In genomic region chr4:152535236-152535902, GRCh38 we compare ENCODE assay signal across 8 cellular contexts. TPM values are rescaled to one million over a fixed set of nuclear protein-coding genes. Genes with fewer than 3 reads are reported as not detected.
DNase-seq lines count a peak whose midpoint lies in the region; ATAC-seq and TF ChIP-seq lines count a peak whose summit lies in the region.

No MANE protein-coding gene starts in this region.

- H3K9me3 ChIP-seq in trophoblast cell (ENCODE audit: insufficient read depth, low read depth, low read length) = no peaks in the 10 kb centered on the region

- no peak overlapping the region for H2AK5ac ChIP-seq in trophoblast cell (ENCODE audit: low read length)

- H3K27ac Mint-ChIP-seq in activated CD8-positive, alpha-beta T cell treated with anti-CD3 and anti-CD28 coated beads for 36 hours = peak overlapping the region; percentile 99

- no CpG with 5 or more reads among the region's 70 CpGs for WGBS in trophoblast cell (ENCODE audit: extremely low coverage, insufficient coverage, insufficient read length)

- H3K4ac ChIP-seq in trophoblast cell (ENCODE audit: low read depth, low read length) = peak overlapping the region; percentile 74

- no peaks in the 10 kb centered on the region for H3K27me3 Mint-ChIP-seq in activated CD8-positive, alpha-beta T cell treated with anti-CD3 and anti-CD28 coated beads for 36 hours

- TF ChIP-seq CTCF in AG09309 (IDR thresholded peaks at IDR 0.05; ENCODE audit: control insufficient read depth, insufficient read depth, low read depth, low read length, missing control alignments) (no peak), fibroblast of villous mesenchyme (IDR thresholded peaks at IDR 0.05; ENCODE audit: insufficient read depth, low read depth, low read length) (no peak)
- no peak for TF ChIP-seq CTCF in activated CD8-positive, alpha-beta T cell treated with anti-CD3 and anti-CD28 coated beads for 36 hours (IDR thresholded peaks at IDR 0.05)

- ATAC-seq in GM19328 (IDR thresholded peaks at IDR 0.05; ENCODE audit: unreplicated experiment) = peak; percentile 4
- ATAC-seq in HG03432 (IDR thresholded peaks at IDR 0.05; ENCODE audit: unreplicated experiment) = peak; percentile 9
- peak; percentile 2 for ATAC-seq in activated CD8-positive, alpha-beta T cell treated with anti-CD3 and anti-CD28 coated beads for 36 hours

- no peak overlapping the region for H2BK12ac ChIP-seq in trophoblast cell (ENCODE audit: low read length)

- peaks cover 4% of the 10 kb centered on the region for H3K9me3 Mint-ChIP-seq in activated CD8-positive, alpha-beta T cell treated with anti-CD3 and anti-CD28 coated beads for 36 hours

- no peak overlapping the region for H3K23ac ChIP-seq in trophoblast cell (ENCODE audit: low read length)

- H4K8ac ChIP-seq in trophoblast cell (ENCODE audit: low read depth, low read length) = peak overlapping the region; percentile 75

- H4K91ac ChIP-seq in trophoblast cell (ENCODE audit: low read depth, low read length) = peak overlapping the region; percentile 9

- peaks cover 5% of the 10 kb centered on the region in 2 experiments for H3K36me3 ChIP-seq in trophoblast cell (ENCODE audit: control insufficient read depth in 1 of 2, insufficient read depth in 2 of 2, low read length in 2 of 2)

- H3K4me1 ChIP-seq in trophoblast cell (ENCODE audit: control insufficient read depth in 1 of 2, insufficient read depth in 2 of 2, low read length in 2 of 2) = peaks cover 2% of the 10 kb centered on the region in 2 experiments

- no peak for DNase-seq in AG09309 (ENCODE audit: low read depth)
- DNase-seq in activated CD8-positive, alpha-beta T cell treated with anti-CD3 and anti-CD28 coated beads for 36 hours = peak; percentile 48
- no peak for DNase-seq in fibroblast of villous mesenchyme (ENCODE audit: low read depth)
- DNase-seq in trophoblast cell = no peak
- DNase-seq in NCI-H2081 (lab: John Stamatoyannopoulos, UW) = no peak
- no peak for DNase-seq in mesenteric fat pad (ENCODE audit: low spot score)

- H3K9ac ChIP-seq in trophoblast cell (ENCODE audit: low read length) = peak overlapping the region; percentile 78

- peak overlapping the region; percentile 15 for H2BK5ac ChIP-seq in trophoblast cell (ENCODE audit: low read depth, low read length, poor library complexity)

- no peaks in the 10 kb centered on the region for H3K27me3 ChIP-seq in trophoblast cell (ENCODE audit: insufficient read depth, low read length)

- H3K18ac ChIP-seq in trophoblast cell (ENCODE audit: low read length) = peak overlapping the region; percentile 31

- CTCF ChIA-PET in activated CD8-positive, alpha-beta T cell treated with anti-CD3 and anti-CD28 coated beads for 36 hours (lab: Charles Lee) = interaction anchor here (0.8 to 1.3 kb wide), 5 partner anchors 10 to 34 kb away, joined by 3 to 8 read pairs (median 3); no protein-coding TSS in a partner anchor

- intact Hi-C loops in activated CD8-positive, alpha-beta T cell treated with anti-CD3 and anti-CD28 coated beads for 36 hours (cut with micrococcal nuclease) = no loop called here

- H3K4me2 ChIP-seq in trophoblast cell (ENCODE audit: low read length) = peak overlapping the region; percentile 100

- H3K36me3 Mint-ChIP-seq in activated CD8-positive, alpha-beta T cell treated with anti-CD3 and anti-CD28 coated beads for 36 hours (ENCODE audit: low read depth) = peaks cover 42% of the 10 kb centered on the region

- peak overlapping the region; percentile 64 for H2AFZ ChIP-seq in trophoblast cell (ENCODE audit: insufficient read depth, low read length, poor library complexity)

- H3K4me3 Mint-ChIP-seq in activated CD8-positive, alpha-beta T cell treated with anti-CD3 and anti-CD28 coated beads for 36 hours = peak overlapping the region; percentile 90

- H3K14ac ChIP-seq in trophoblast cell (ENCODE audit: low read length) = peak overlapping the region; percentile 74

- H3K27ac ChIP-seq in trophoblast cell (ENCODE audit: low read depth, low read length) = peak overlapping the region; percentile 77

- H3K79me2 ChIP-seq in trophoblast cell (ENCODE audit: control insufficient read depth, insufficient read depth, low read length, poor library complexity) = peaks cover 15% of the 10 kb centered on the region

- H2BK120ac ChIP-seq in trophoblast cell (ENCODE audit: insufficient read depth, low read length, poor library complexity) = peak overlapping the region; percentile 26

- peaks cover 63% of the 10 kb centered on the region for H3K4me1 Mint-ChIP-seq in activated CD8-positive, alpha-beta T cell treated with anti-CD3 and anti-CD28 coated beads for 36 hours (ENCODE audit: low read depth)

- H3K79me1 ChIP-seq in trophoblast cell (ENCODE audit: low read length) = peaks cover 7% of the 10 kb centered on the region

- POLR2A ChIA-PET in activated CD8-positive, alpha-beta T cell treated with anti-CD3 and anti-CD28 coated beads for 36 hours (lab: Charles Lee) = interaction anchor here (0.8 to 3.4 kb wide), 16 partner anchors 8 to 433 kb away, joined by 3 to 44 read pairs (median 4); partner anchors contain the start of gene TMEM154

- no peak overlapping the region for H4K12ac ChIP-seq in trophoblast cell (ENCODE audit: low read depth, low read length)

- peak overlapping the region; percentile 96 for H3K4me3 ChIP-seq in AG09309 (ENCODE audit: control insufficient read depth, low read depth, low read length)
- peak overlapping the region; percentile 96 for H3K4me3 ChIP-seq in fibroblast of villous mesenchyme (ENCODE audit: low read depth, low read length)
- H3K4me3 ChIP-seq in trophoblast cell (ENCODE audit: low read depth, low read length) = peak overlapping the region; percentile 94

RNA-seq across cellular contexts. Expression of gene FBXW7, which starts 0.5 kb away (rescaled TPM):
- 10 to 100 TPM; 32.6 to 35.1 TPM for total RNA-seq in activated CD8-positive, alpha-beta T cell treated with anti-CD3 and anti-CD28 coated beads for 36 hours
- total RNA-seq in fibroblast of villous mesenchyme = 48.3 and 79.5 TPM in 2 replicates
- polyA plus RNA-seq in trophoblast cell (2013) = 11.5 and 12.3 TPM in 2 replicates
- total RNA-seq in mesenteric fat pad = 37.9 TPM
